Comparison of ENCODE assay signal across 21 cellular contexts in the genomic region with DNA sequence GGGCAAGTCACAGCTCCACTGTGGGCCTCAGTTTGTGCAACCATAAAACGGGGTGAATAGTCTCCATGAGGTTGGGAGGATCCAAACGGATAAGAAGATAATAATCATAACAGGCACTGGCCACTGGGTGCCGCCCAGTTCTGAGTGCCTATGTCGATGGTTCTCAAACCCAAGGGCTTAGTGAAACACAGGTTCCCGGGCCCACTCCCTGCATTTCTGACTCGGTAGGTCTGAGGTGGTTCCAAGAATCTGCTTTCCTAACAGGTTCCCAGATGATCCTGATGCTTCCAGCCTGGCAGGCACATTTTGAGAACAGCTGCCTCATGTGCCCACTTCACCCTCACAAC. TPM values are rescaled to one million over a fixed set of nuclear protein-coding genes. Genes with fewer than 3 reads are reported as not detected.
"Had no signal": no experiment of that assay in that cellular context is flagged by ENCODE, and none has a peak within 500 bp of the region (broad histone marks: within the 10 kb centered on the region; RNA-seq: fewer than 3 reads in every experiment).

No MANE protein-coding gene starts in this region.

- FAIRE-seq: islet of Langerhans, TTC549 had no signal

- H3K36me3 ChIP-seq: cardiac muscle cell, prostate gland had no signal

- H3K9me3 ChIP-seq: lower lobe of right lung, prostate gland, right atrium auricular region, upper lobe of left lung had no signal

- ATAC-seq: left colon, lower lobe of right lung, natural killer cell had no signal

- DNase-seq: activated CD4-positive, alpha-beta T cell treated with anti-CD3 and anti-CD28 coated beads, Interleukin-2, amount 10 ng/mL, durations not matched to agents 7 days and 5 days; activated gamma-delta T cell; amygdala; foreskin fibroblast; hippocampal formation; natural killer cell; stimulated activated CD4-positive, alpha-beta T cell treated with anti-CD3 and anti-CD28 coated beads, Interleukin-2, amount 100 ng/mL, for 24 hours had no signal

- H3K27me3 ChIP-seq: cardiac muscle cell, dorsolateral prefrontal cortex, right atrium auricular region, upper lobe of left lung had no signal

- H3K27ac ChIP-seq: cardiac muscle cell, dorsolateral prefrontal cortex, epithelial cell of prostate, lower lobe of right lung, prostate gland, right atrium auricular region, upper lobe of left lung had no signal

- H3K4me3 ChIP-seq: cardiac muscle cell, dorsolateral prefrontal cortex, lower lobe of right lung, prostate gland, right atrium auricular region, upper lobe of left lung had no signal

- H3K4me1 ChIP-seq: lower lobe of right lung, prostate gland, upper lobe of left lung had no signal

RNA-seq across cellular contexts. Expression of a gene that starts 28.9 kb away (rescaled TPM):
- total RNA-seq: natural killer cell; right atrium auricular region; T-helper 2 cell treated with Interferon-gamma antibody and Interleukin-4, amounts not matched to agents 100 ng/mL and 5 ng/mL, for 36 hours had no signal

RNA-seq across cellular contexts. Expression of a gene that starts 45.3 kb away (rescaled TPM):
- total RNA-seq: activated CD4-positive, alpha-beta T cell treated with anti-CD3 and anti-CD28 coated beads, Interleukin-2, amount 10 ng/mL, durations not matched to agents 7 days and 5 days; activated naive CD8-positive, alpha-beta T cell treated with anti-CD3 and anti-CD28 coated beads, Interleukin-2, amount 10 ng/mL, durations not matched to agents 7 days and 5 days; left colon; SK-MEL-5; skeletal muscle tissue; T-helper 2 cell treated with Interferon-gamma antibody and Interleukin-4, amounts not matched to agents 100 ng/mL and 5 ng/mL, for 36 hours had no signal

RNA-seq across cellular contexts. Expression of a gene that starts 60.0 kb away (rescaled TPM):
- total RNA-seq: activated CD4-positive, alpha-beta T cell treated with anti-CD3 and anti-CD28 coated beads, Interleukin-2, amount 10 ng/mL, durations not matched to agents 7 days and 5 days; activated naive CD8-positive, alpha-beta T cell treated with anti-CD3 and anti-CD28 coated beads, Interleukin-2, amount 10 ng/mL, durations not matched to agents 7 days and 5 days; cardiac muscle cell; left colon; lower lobe of right lung; natural killer cell; right atrium auricular region; SK-MEL-5; skeletal muscle tissue; T-helper 2 cell treated with Interferon-gamma antibody and Interleukin-4, amounts not matched to agents 100 ng/mL and 5 ng/mL, for 36 hours; upper lobe of left lung had no signal
- polyA plus RNA-seq: cardiac muscle cell had no signal
